8 cellular contexts compared by ENCODE assay signal in the genomic region with DNA sequence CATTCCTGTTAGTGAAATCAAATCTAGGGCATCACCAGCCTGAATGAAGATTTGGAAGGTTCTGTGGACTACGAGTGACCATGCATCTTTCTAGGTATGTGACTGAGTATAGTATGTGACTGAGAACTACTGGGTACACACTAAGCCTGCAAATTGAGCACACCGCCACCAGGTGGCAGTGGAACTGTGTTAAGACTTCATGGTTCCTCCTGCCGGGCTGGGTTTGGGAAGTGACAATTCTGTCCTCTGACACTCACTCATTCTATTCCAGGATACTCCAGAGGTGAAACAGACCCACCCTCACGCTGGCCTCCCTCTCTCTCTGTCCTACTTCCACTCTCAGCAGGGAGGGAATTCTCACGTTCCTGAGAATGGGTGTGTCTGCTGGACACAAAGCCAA.
DNase-seq lines count a peak whose midpoint lies in the region; TF ChIP-seq lines count a peak whose summit lies in the region.

No MANE protein-coding gene starts in this region.

- no peak overlapping the region for H2AFZ ChIP-seq in Karpas-422 (ENCODE audit: low read length)

- no peaks in the 10 kb centered on the region for H3K4me1 ChIP-seq in Karpas-422 (ENCODE audit: low read length)

- H3K9me2 ChIP-seq in Karpas-422 (replicated peaks; ENCODE audit: insufficient read depth, low read length) = no peaks in the 10 kb centered on the region

- H3K27me3 ChIP-seq in Karpas-422 (ENCODE audit: low read length) (no peaks in the 10 kb centered on the region), MG63 (no peaks in the 10 kb centered on the region)

- no peaks in the 10 kb centered on the region for H4K20me1 ChIP-seq in Karpas-422 (ENCODE audit: insufficient read depth, low read depth, low read length)

- H3K4me3 ChIP-seq in Karpas-422 (ENCODE audit: low read length) (no peak overlapping the region), MG63 (no peak overlapping the region)

- intact Hi-C loops in head of caudate nucleus (cut with DNase I) = no loop called here

- no peaks in the 10 kb centered on the region for H3K79me2 ChIP-seq in Karpas-422 (ENCODE audit: low read length)

- H3K9ac ChIP-seq in Karpas-422 (ENCODE audit: low read length) = no peak overlapping the region

- TF ChIP-seq CTCF in VCaP (conservative IDR thresholded peaks at IDR 0.05) = peak; percentile 48

- in situ Hi-C loops in G401 (cut with HindIII; ENCODE audit: low sequenced_read_pairs) = no loop called here

- H3K36me3 ChIP-seq in Karpas-422 (ENCODE audit: insufficient read depth, low read length) (no peaks in the 10 kb centered on the region), MG63 (no peaks in the 10 kb centered on the region)

- no peak overlapping the region for H3K4me2 ChIP-seq in Karpas-422 (ENCODE audit: low read depth, low read length, poor library complexity, severe bottlenecking)

- H3K9me3 ChIP-seq in Karpas-422 (ENCODE audit: low read length) = peaks cover 4% of the 10 kb centered on the region; the same call in 1 of the 2 replicates
- no peaks in the 10 kb centered on the region for H3K9me3 ChIP-seq in MG63

- H3K27ac ChIP-seq in Karpas-422 (ENCODE audit: low read length) (no peak overlapping the region), VCaP (no peak overlapping the region)

- DNase-seq in G401 (ENCODE audit: low spot score) (peak; percentile 9), Karpas-422 (peak; percentile 86), islet precursor cell (peak; percentile 79), MG63 (no peak), head of caudate nucleus (no peak), NCI-H2029 treated with DMSO at 0.1 percent for 48 hours (lab: John Stamatoyannopoulos, UW) (no peak), NCI-H1105 treated with DMSO at 0.1 percent for 48 hours (lab: John Stamatoyannopoulos, UW) (no peak)

Comparison
In these comparisons a context has a peak if more than half of its experiments do, and no peak if none do; other contexts are left out.
1. DNase-seq: peak in G401 (single experiment), Karpas-422 (single experiment) and islet precursor cell (single experiment); none in MG63 (single experiment), head of caudate nucleus (0 of 42), NCI-H2029 treated with DMSO at 0.1 percent for 48 hours (single experiment) and NCI-H1105 treated with DMSO at 0.1 percent for 48 hours (single experiment).